ENCODE assay signal across 1 cellular context in the genomic region with DNA sequence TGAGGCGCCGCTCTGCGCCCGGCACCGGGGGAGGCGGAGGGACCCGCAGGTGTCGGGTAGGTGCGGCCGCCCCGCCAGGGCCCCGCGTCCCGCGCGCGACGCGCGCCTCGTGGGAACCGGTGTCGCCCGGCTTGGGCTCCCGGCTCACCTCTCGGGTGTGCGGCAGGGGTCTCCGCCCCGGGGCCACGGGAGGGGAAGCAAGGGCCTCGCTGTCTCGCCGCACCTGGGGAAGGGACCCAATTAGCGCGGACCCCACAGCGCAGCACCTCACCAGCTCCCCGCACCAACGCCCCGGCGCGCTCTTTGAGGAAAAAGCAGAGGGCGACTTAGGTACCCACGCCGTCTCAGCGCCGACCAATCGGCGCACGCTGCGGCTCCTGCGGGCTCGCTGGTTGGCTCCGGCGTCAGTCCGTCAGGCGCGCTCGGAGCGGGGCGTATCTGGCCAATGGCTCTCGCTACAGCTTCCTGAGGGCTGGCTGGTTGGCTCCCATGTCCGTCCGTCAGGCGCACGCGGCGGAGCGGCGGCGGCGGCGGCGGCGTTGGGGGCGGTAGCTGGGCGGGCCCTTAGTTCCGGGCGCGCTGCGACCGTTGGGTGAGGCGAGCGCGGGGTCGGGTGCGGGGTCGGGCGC.
TF ChIP-seq lines count a peak whose summit lies in the region.

A gene with protein sequence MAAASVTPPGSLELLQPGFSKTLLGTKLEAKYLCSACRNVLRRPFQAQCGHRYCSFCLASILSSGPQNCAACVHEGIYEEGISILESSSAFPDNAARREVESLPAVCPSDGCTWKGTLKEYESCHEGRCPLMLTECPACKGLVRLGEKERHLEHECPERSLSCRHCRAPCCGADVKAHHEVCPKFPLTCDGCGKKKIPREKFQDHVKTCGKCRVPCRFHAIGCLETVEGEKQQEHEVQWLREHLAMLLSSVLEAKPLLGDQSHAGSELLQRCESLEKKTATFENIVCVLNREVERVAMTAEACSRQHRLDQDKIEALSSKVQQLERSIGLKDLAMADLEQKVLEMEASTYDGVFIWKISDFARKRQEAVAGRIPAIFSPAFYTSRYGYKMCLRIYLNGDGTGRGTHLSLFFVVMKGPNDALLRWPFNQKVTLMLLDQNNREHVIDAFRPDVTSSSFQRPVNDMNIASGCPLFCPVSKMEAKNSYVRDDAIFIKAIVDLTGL (plus strand): TSS at position 567 of the 629 bp plus-strand sequence. CDS start 12,225 bp downstream, outside the sequence.

TF ChIP-seq in H1, 55 proteins besides CTCF, POLR2A, EP300 and RAD21 (continues in another document):
- no peak for TF ChIP-seq FOSL1 (IDR thresholded peaks at IDR 0.05; ENCODE audit: insufficient read depth, low read depth, low read length)
- TF ChIP-seq, protein P1, sequence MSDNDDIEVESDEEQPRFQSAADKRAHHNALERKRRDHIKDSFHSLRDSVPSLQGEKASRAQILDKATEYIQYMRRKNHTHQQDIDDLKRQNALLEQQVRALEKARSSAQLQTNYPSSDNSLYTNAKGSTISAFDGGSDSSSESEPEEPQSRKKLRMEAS (IDR thresholded peaks at IDR 0.05): peak; percentile 51; the same call in 1 of the 2 replicates
- peak; percentile 97 for TF ChIP-seq CHD2 (IDR thresholded peaks at IDR 0.05; ENCODE audit: low read length)
- TF ChIP-seq, protein P2, sequence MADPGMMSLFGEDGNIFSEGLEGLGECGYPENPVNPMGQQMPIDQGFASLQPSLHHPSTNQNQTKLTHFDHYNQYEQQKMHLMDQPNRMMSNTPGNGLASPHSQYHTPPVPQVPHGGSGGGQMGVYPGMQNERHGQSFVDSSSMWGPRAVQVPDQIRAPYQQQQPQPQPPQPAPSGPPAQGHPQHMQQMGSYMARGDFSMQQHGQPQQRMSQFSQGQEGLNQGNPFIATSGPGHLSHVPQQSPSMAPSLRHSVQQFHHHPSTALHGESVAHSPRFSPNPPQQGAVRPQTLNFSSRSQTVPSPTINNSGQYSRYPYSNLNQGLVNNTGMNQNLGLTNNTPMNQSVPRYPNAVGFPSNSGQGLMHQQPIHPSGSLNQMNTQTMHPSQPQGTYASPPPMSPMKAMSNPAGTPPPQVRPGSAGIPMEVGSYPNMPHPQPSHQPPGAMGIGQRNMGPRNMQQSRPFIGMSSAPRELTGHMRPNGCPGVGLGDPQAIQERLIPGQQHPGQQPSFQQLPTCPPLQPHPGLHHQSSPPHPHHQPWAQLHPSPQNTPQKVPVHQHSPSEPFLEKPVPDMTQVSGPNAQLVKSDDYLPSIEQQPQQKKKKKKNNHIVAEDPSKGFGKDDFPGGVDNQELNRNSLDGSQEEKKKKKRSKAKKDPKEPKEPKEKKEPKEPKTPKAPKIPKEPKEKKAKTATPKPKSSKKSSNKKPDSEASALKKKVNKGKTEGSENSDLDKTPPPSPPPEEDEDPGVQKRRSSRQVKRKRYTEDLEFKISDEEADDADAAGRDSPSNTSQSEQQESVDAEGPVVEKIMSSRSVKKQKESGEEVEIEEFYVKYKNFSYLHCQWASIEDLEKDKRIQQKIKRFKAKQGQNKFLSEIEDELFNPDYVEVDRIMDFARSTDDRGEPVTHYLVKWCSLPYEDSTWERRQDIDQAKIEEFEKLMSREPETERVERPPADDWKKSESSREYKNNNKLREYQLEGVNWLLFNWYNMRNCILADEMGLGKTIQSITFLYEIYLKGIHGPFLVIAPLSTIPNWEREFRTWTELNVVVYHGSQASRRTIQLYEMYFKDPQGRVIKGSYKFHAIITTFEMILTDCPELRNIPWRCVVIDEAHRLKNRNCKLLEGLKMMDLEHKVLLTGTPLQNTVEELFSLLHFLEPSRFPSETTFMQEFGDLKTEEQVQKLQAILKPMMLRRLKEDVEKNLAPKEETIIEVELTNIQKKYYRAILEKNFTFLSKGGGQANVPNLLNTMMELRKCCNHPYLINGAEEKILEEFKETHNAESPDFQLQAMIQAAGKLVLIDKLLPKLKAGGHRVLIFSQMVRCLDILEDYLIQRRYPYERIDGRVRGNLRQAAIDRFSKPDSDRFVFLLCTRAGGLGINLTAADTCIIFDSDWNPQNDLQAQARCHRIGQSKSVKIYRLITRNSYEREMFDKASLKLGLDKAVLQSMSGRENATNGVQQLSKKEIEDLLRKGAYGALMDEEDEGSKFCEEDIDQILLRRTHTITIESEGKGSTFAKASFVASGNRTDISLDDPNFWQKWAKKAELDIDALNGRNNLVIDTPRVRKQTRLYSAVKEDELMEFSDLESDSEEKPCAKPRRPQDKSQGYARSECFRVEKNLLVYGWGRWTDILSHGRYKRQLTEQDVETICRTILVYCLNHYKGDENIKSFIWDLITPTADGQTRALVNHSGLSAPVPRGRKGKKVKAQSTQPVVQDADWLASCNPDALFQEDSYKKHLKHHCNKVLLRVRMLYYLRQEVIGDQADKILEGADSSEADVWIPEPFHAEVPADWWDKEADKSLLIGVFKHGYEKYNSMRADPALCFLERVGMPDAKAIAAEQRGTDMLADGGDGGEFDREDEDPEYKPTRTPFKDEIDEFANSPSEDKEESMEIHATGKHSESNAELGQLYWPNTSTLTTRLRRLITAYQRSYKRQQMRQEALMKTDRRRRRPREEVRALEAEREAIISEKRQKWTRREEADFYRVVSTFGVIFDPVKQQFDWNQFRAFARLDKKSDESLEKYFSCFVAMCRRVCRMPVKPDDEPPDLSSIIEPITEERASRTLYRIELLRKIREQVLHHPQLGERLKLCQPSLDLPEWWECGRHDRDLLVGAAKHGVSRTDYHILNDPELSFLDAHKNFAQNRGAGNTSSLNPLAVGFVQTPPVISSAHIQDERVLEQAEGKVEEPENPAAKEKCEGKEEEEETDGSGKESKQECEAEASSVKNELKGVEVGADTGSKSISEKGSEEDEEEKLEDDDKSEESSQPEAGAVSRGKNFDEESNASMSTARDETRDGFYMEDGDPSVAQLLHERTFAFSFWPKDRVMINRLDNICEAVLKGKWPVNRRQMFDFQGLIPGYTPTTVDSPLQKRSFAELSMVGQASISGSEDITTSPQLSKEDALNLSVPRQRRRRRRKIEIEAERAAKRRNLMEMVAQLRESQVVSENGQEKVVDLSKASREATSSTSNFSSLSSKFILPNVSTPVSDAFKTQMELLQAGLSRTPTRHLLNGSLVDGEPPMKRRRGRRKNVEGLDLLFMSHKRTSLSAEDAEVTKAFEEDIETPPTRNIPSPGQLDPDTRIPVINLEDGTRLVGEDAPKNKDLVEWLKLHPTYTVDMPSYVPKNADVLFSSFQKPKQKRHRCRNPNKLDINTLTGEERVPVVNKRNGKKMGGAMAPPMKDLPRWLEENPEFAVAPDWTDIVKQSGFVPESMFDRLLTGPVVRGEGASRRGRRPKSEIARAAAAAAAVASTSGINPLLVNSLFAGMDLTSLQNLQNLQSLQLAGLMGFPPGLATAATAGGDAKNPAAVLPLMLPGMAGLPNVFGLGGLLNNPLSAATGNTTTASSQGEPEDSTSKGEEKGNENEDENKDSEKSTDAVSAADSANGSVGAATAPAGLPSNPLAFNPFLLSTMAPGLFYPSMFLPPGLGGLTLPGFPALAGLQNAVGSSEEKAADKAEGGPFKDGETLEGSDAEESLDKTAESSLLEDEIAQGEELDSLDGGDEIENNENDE (IDR thresholded peaks at IDR 0.05; ENCODE audit: insufficient replicate concordance, low read length): no peak
- TF ChIP-seq TAF1 (IDR thresholded peaks at IDR 0.05; ENCODE audit: low read depth, low read length): 0 out of 2 replicates have a peak, but pooled peaks have one; percentile 48
- TF ChIP-seq CHD1 (IDR thresholded peaks at IDR 0.05; ENCODE audit: low read depth, low read length): no peak
- TF ChIP-seq MAFK (IDR thresholded peaks at IDR 0.05; ENCODE audit: low read depth, low read length): no peak
- TF ChIP-seq RNF2 (IDR thresholded peaks at IDR 0.05; ENCODE audit: borderline replicate concordance, low read depth, low read length, missing control alignments, poor library complexity, severe bottlenecking): no peak
- TF ChIP-seq NANOG (IDR thresholded peaks at IDR 0.05; ENCODE audit: insufficient read depth, low read depth, low read length, poor library complexity, severe bottlenecking): no peak
- no peak for TF ChIP-seq BACH1 (IDR thresholded peaks at IDR 0.05; ENCODE audit: low read length)
- peak; percentile 93 for TF ChIP-seq KDM4A (IDR thresholded peaks at IDR 0.05; ENCODE audit: low read depth, low read length, severe bottlenecking)
- peak; percentile 100 for TF ChIP-seq SP1 (IDR thresholded peaks at IDR 0.05; ENCODE audit: low read depth, low read length)
- no peak for TF ChIP-seq SIRT6 (IDR thresholded peaks at IDR 0.05; ENCODE audit: low read length)
- no peak for TF ChIP-seq NRF1 (IDR thresholded peaks at IDR 0.05; ENCODE audit: low read depth, low read length)
- no peak for TF ChIP-seq CTBP2 (IDR thresholded peaks at IDR 0.05; ENCODE audit: borderline replicate concordance, insufficient read depth, insufficient read length, low read length)
- TF ChIP-seq TAF7 (optimal IDR thresholded peaks at IDR 0.05; ENCODE audit: borderline replicate concordance, low read depth, low read length): no peak
- no peak for TF ChIP-seq YY1 (IDR thresholded peaks at IDR 0.05; ENCODE audit: low read depth, low read length)
- peak; percentile 85 for TF ChIP-seq CREB1 (IDR thresholded peaks at IDR 0.05)
- TF ChIP-seq SRF (IDR thresholded peaks at IDR 0.05; ENCODE audit: low read depth, low read length): no peak
- TF ChIP-seq HDAC6 (IDR thresholded peaks at IDR 0.05; ENCODE audit: low read depth, low read length): no peak
- no peak for TF ChIP-seq CEBPB (IDR thresholded peaks at IDR 0.05; ENCODE audit: low read depth, low read length)
- TF ChIP-seq CBX8 (IDR thresholded peaks at IDR 0.05; ENCODE audit: borderline replicate concordance, low read depth, low read length): no peak
- TF ChIP-seq GABPA (IDR thresholded peaks at IDR 0.05; ENCODE audit: borderline replicate concordance, insufficient read depth, low read length): peak; percentile 19; the same call in 1 of the 2 replicates
- TF ChIP-seq, protein P3, sequence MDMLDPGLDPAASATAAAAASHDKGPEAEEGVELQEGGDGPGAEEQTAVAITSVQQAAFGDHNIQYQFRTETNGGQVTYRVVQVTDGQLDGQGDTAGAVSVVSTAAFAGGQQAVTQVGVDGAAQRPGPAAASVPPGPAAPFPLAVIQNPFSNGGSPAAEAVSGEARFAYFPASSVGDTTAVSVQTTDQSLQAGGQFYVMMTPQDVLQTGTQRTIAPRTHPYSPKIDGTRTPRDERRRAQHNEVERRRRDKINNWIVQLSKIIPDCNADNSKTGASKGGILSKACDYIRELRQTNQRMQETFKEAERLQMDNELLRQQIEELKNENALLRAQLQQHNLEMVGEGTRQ (IDR thresholded peaks at IDR 0.05; ENCODE audit: low read length): no peak
- no peak for TF ChIP-seq SIX5 (IDR thresholded peaks at IDR 0.05; ENCODE audit: low read depth, low read length)
- TF ChIP-seq, protein P4, sequence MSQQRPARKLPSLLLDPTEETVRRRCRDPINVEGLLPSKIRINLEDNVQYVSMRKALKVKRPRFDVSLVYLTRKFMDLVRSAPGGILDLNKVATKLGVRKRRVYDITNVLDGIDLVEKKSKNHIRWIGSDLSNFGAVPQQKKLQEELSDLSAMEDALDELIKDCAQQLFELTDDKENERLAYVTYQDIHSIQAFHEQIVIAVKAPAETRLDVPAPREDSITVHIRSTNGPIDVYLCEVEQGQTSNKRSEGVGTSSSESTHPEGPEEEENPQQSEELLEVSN (IDR thresholded peaks at IDR 0.05): peak; percentile 35
- no peak for TF ChIP-seq SAP30 (IDR thresholded peaks at IDR 0.05; ENCODE audit: insufficient read depth, insufficient replicate concordance, low read length)
- TF ChIP-seq TCF12 (IDR thresholded peaks at IDR 0.05; ENCODE audit: low read depth, low read length): no peak
- no peak for TF ChIP-seq KDM5A (IDR thresholded peaks at IDR 0.05; ENCODE audit: low read length)
- TF ChIP-seq, protein P5, sequence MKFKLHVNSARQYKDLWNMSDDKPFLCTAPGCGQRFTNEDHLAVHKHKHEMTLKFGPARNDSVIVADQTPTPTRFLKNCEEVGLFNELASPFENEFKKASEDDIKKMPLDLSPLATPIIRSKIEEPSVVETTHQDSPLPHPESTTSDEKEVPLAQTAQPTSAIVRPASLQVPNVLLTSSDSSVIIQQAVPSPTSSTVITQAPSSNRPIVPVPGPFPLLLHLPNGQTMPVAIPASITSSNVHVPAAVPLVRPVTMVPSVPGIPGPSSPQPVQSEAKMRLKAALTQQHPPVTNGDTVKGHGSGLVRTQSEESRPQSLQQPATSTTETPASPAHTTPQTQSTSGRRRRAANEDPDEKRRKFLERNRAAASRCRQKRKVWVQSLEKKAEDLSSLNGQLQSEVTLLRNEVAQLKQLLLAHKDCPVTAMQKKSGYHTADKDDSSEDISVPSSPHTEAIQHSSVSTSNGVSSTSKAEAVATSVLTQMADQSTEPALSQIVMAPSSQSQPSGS (IDR thresholded peaks at IDR 0.05; ENCODE audit: low read length): no peak
- TF ChIP-seq JUN (IDR thresholded peaks at IDR 0.05; ENCODE audit: low read depth, low read length): no peak
- TF ChIP-seq BRCA1 (IDR thresholded peaks at IDR 0.05; ENCODE audit: low read depth, low read length): no peak
- no peak for TF ChIP-seq ASH2L (IDR thresholded peaks at IDR 0.05; ENCODE audit: low read length)
- no peak for TF ChIP-seq SP4 (IDR thresholded peaks at IDR 0.05; ENCODE audit: low read length)
- TF ChIP-seq RXRA (IDR thresholded peaks at IDR 0.05; ENCODE audit: insufficient read depth, low read depth, low read length): no peak
- no peak for TF ChIP-seq BCL11A (IDR thresholded peaks at IDR 0.05; ENCODE audit: low read depth in 2 of 2, low read length in 2 of 2)
- TF ChIP-seq EZH2 (IDR thresholded peaks at IDR 0.05; ENCODE audit: low read depth, low read length, severe bottlenecking): no peak
- no peak for TF ChIP-seq KDM1A (IDR thresholded peaks at IDR 0.05; ENCODE audit: borderline replicate concordance, low read length)
- no peak for TF ChIP-seq RBBP5 (IDR thresholded peaks at IDR 0.05; ENCODE audit: borderline replicate concordance, low read depth, low read length)
- no peak for TF ChIP-seq JUND (IDR thresholded peaks at IDR 0.05; ENCODE audit: low read length)
- peak; percentile 78 for TF ChIP-seq POLR2AphosphoS5 (IDR thresholded peaks at IDR 0.05; ENCODE audit: low read depth, low read length)
- no peak for TF ChIP-seq ZNF274 (IDR thresholded peaks at IDR 0.05; ENCODE audit: borderline replicate concordance, extremely low read depth, low read length)
- TF ChIP-seq EGR1 (IDR thresholded peaks at IDR 0.05; ENCODE audit: borderline replicate concordance, low read depth, low read length): no peak
- TF ChIP-seq CBX5 (IDR thresholded peaks at IDR 0.05; ENCODE audit: low read depth, low read length): no peak
- TF ChIP-seq GTF2F1 (IDR thresholded peaks at IDR 0.05; ENCODE audit: borderline replicate concordance, low read depth, low read length): no peak
- no peak for TF ChIP-seq TEAD4 (IDR thresholded peaks at IDR 0.05; ENCODE audit: low read depth, low read length)
- 0 out of 4 replicates have a peak, but pooled peaks of 1 of the 2 experiments have one; percentile 51 for TF ChIP-seq HDAC2 (IDR thresholded peaks at IDR 0.05; ENCODE audit: borderline replicate concordance in 1 of 2, low read depth in 2 of 2, low read length in 2 of 2)
- TF ChIP-seq POU5F1 (IDR thresholded peaks at IDR 0.05; ENCODE audit: low read depth, low read length): no peak
- TF ChIP-seq SIN3A (conservative IDR thresholded peaks at IDR 0.05 in 1 of 2, IDR thresholded peaks at IDR 0.05 in 1 of 2; ENCODE audit: low read depth in 1 of 2, low read length in 2 of 2): 0 out of 4 replicates have a peak, but pooled peaks of 1 of the 2 experiments have one; percentile 58
- TF ChIP-seq SUZ12 (IDR thresholded peaks at IDR 0.05; ENCODE audit: low read length): no peak
- TF ChIP-seq SP2 (IDR thresholded peaks at IDR 0.05; ENCODE audit: low read length): peak; percentile 98
- no peak for TF ChIP-seq RFX5 (IDR thresholded peaks at IDR 0.05; ENCODE audit: borderline replicate concordance, low read depth, low read length)
- TF ChIP-seq PHF8 (conservative IDR thresholded peaks at IDR 0.05; ENCODE audit: low read depth, low read length): peak; percentile 85
